1 cellular context compared by ENCODE assay signal in genomic region chr1:35243681-35244080, GRCh38.
TF ChIP-seq lines count a peak whose summit lies in the region.

No MANE protein-coding gene starts in this region.

TF ChIP-seq in SK-N-SH, 30 proteins besides CTCF, POLR2A, EP300 and RAD21 (continued from another document):
- TF ChIP-seq USF2 (IDR thresholded peaks at IDR 0.05; ENCODE audit: borderline replicate concordance, low read depth, low read length) = no peak
- TF ChIP-seq RXRA (IDR thresholded peaks at IDR 0.05; ENCODE audit: borderline replicate concordance, low read depth) = no peak
- no peak for TF ChIP-seq GABPA (IDR thresholded peaks at IDR 0.05; ENCODE audit: low read depth)
- no peak for TF ChIP-seq ELF1 (IDR thresholded peaks at IDR 0.05)
